ENCODE assay signal across 20 cellular contexts in genomic region chr4:174316546-174316945, GRCh38. TPM values are rescaled to one million over a fixed set of nuclear protein-coding genes. Genes with fewer than 3 reads are reported as not detected.
A peak's percentile ranks its signal among the peaks of the same experiment; 100 is the strongest.
DNase-seq lines count a peak whose midpoint lies in the region; ATAC-seq, FAIRE-seq and TF ChIP-seq lines count a peak whose summit lies in the region.
"Had no signal": no experiment of that assay in that cellular context is flagged by ENCODE, and none has a peak within 500 bp of the region (broad histone marks: within the 10 kb centered on the region; RNA-seq: fewer than 3 reads in every experiment).

No MANE protein-coding gene starts in this region.

- BruUV-seq in mammary epithelial cell (replicated peaks; lab: Mats Ljungman, UMichigan), result no TSS peak
- BruUV-seq in MCF 10A (replicated peaks; lab: Mats Ljungman, UMichigan), result no TSS peak

- in situ Hi-C loops in mammary epithelial cell (cut with MboI; ENCODE audit: low sequenced_read_pairs in 2 of 2), result loop anchor here in 1 of 2 donors (10.0 kb wide), 1 partner anchor 92 kb away; no protein-coding TSS in a partner anchor

- no peaks in the 10 kb centered on the region for H4K20me1 ChIP-seq in mammary epithelial cell (ENCODE audit: insufficient read depth, low read length)
- no peaks in the 10 kb centered on the region for H4K20me1 ChIP-seq in smooth muscle cell (ENCODE audit: low read depth)

- no peak overlapping the region for H3K4me3 Mint-ChIP-seq in MCF 10A (ENCODE audit: unreplicated experiment)
- H3K4me3 Mint-ChIP-seq: CD8-positive, alpha-beta memory T cell had no signal

- CTCF ChIA-PET in mammary epithelial cell (lab: Charles Lee; ENCODE audit: low non-redundant PET) (no interaction called here), MCF 10A (lab: Yijun Ruan, JAX) (interaction anchor here (0.8 to 1.5 kb wide), 2 partner anchors 28 to 312 kb away, joined by 3 to 4 read pairs; no protein-coding TSS in a partner anchor)

- peaks cover 9% of the 10 kb centered on the region for H3F3A ChIP-seq in smooth muscle cell (ENCODE audit: low read depth)

- ATAC-seq in body of pancreas, result no peak

- H3K27me3 Mint-ChIP-seq in MCF 10A (ENCODE audit: insufficient read depth, unreplicated experiment), result no peaks in the 10 kb centered on the region
- H3K27me3 Mint-ChIP-seq: CD8-positive, alpha-beta memory T cell had no signal

- H3K9ac ChIP-seq in mammary epithelial cell (ENCODE audit: insufficient read depth, low read length) (no peak overlapping the region), smooth muscle cell (ENCODE audit: low read depth) (no peak overlapping the region)

- no peak overlapping the region for H3K27ac Mint-ChIP-seq in MCF 10A (ENCODE audit: low read depth, unreplicated experiment)

- no peak for TF ChIP-seq CTCF in mammary epithelial cell (conservative IDR thresholded peaks at IDR 0.05 in 1 of 2, IDR thresholded peaks at IDR 0.05 in 1 of 2; ENCODE audit: extremely low read depth in 1 of 2, insufficient read depth in 1 of 2, low read depth in 1 of 2, low read length in 2 of 2)
- no peak for TF ChIP-seq CTCF in MCF 10A (IDR thresholded peaks at IDR 0.05; ENCODE audit: unreplicated experiment)
- no peak for TF ChIP-seq CTCF in epithelial cell of esophagus (IDR thresholded peaks at IDR 0.05; ENCODE audit: insufficient read depth, low read depth, low read length, missing control alignments)
- TF ChIP-seq CTCF in smooth muscle cell (IDR thresholded peaks at IDR 0.05; ENCODE audit: borderline replicate concordance, insufficient read depth, poor library complexity, severe bottlenecking), result no peak
- TF ChIP-seq CTCF in body of pancreas (IDR thresholded peaks at IDR 0.05), result no peak

- H3K79me2 ChIP-seq in mammary epithelial cell (ENCODE audit: insufficient read depth, low read length) (no peaks in the 10 kb centered on the region), smooth muscle cell (ENCODE audit: low read depth) (no peaks in the 10 kb centered on the region)

- DNase-seq in mammary epithelial cell (peak; percentile 43), MCF 10A (ENCODE audit: unreplicated experiment) (no peak), epithelial cell of esophagus (ENCODE audit: low read depth) (peak; percentile 44), smooth muscle cell (lab: John Stamatoyannopoulos, UW; ENCODE audit: unreplicated experiment) (no peak), body of pancreas (no peak)
- no peak for DNase-seq in effector CD4-positive, alpha-beta T cell
- DNase-seq in stimulated activated naive CD4-positive, alpha-beta T cell (lab: John Stamatoyannopoulos, UW), result no peak
- DNase-seq: Calu3; CD8-positive, alpha-beta memory T cell; DMS153; Kasumi-1; NCI-H1092; NCI-H1436 treated with DMSO at 0.1 percent for 48 hours; NCI-H1930; NCI-H526; SHP77 had no signal

- peak; percentile 19 for FAIRE-seq in TTC549 (lab: Jason Lieb, UNC)
- FAIRE-seq: GM18507, H54 had no signal

- intact Hi-C loops in mammary epithelial cell (cut with micrococcal nuclease), result loop anchor here (5.0 kb wide), 1 partner anchor 809 kb away; no protein-coding TSS in a partner anchor
- intact Hi-C loops in MCF 10A (cut with micrococcal nuclease), result loop anchor here (10.0 kb wide), 1 partner anchor 812 kb away; no protein-coding TSS in a partner anchor
- intact Hi-C loops in body of pancreas (cut with DNase I), result no loop called here

- peaks cover 20% of the 10 kb centered on the region for H3K36me3 Mint-ChIP-seq in MCF 10A (ENCODE audit: insufficient read depth, unreplicated experiment)

- 0% methylated on average over 1 of the region's 1 CpG for WGBS in mammary epithelial cell (ENCODE audit: low coverage, missing lambda C conversion rate)
- 16% methylated on average over 1 of the region's 1 CpG for WGBS in smooth muscle cell (ENCODE audit: low lambda C conversion rate)
- 89 to 92% methylated on average over 1 of the region's 1 CpG for whole genome bisulfite sequencing in body of pancreas, 2 donors

- no peak for TF ChIP-seq POLR2A in body of pancreas (IDR thresholded peaks at IDR 0.05)

- H3K4me1 ChIP-seq in mammary epithelial cell (ENCODE audit: insufficient read depth, low read length) (peaks cover 10% of the 10 kb centered on the region), smooth muscle cell (ENCODE audit: low read depth) (peaks cover 12% of the 10 kb centered on the region), body of pancreas (no peaks in the 10 kb centered on the region)

- H3K9me3 ChIP-seq in mammary epithelial cell (replicated peaks; ENCODE audit: insufficient read depth, low read length), result no peaks in the 10 kb centered on the region
- H3K9me3 ChIP-seq in smooth muscle cell (replicated peaks; ENCODE audit: low read depth), result no peaks in the 10 kb centered on the region
- no peaks in the 10 kb centered on the region for H3K9me3 ChIP-seq in body of pancreas

- H3K36me3 ChIP-seq in mammary epithelial cell (ENCODE audit: insufficient read depth, low read length) (peaks cover 2% of the 10 kb centered on the region), smooth muscle cell (ENCODE audit: low read depth) (no peaks in the 10 kb centered on the region), body of pancreas (replicated peaks in 1 of 2; ENCODE audit: insufficient read depth in 1 of 2, low read depth in 2 of 2) (peaks cover 0 to 2% of the 10 kb centered on the region in 2 donors)

- peaks cover 8% of the 10 kb centered on the region for H3K4me1 Mint-ChIP-seq in MCF 10A (ENCODE audit: insufficient read depth, unreplicated experiment)

- peak overlapping the region; percentile 36 for H3K4me2 ChIP-seq in mammary epithelial cell (ENCODE audit: insufficient read depth, low read depth, low read length)
- peak overlapping the region; percentile 64 for H3K4me2 ChIP-seq in smooth muscle cell

- H3K27ac ChIP-seq in mammary epithelial cell (ENCODE audit: insufficient read depth, low read depth, low read length), result no peak overlapping the region
- peak overlapping the region; percentile 50 for H3K27ac ChIP-seq in smooth muscle cell (ENCODE audit: low read depth)
- H3K27ac ChIP-seq in body of pancreas, result no peak overlapping the region
- H3K27ac ChIP-seq: C4-2B had no signal

- dilution Hi-C loops in mammary epithelial cell (cut with HindIII; ENCODE audit: low sequenced_read_pairs), result no loop called here

- POLR2A ChIA-PET in MCF 10A (lab: Yijun Ruan, JAX), result interaction anchor here (1.0 kb wide), 1 partner anchor 33 kb away, joined by 3 read pairs; the partner anchor contains the start of genes CEP44 and FBXO8

- H3K27me3 ChIP-seq in mammary epithelial cell (ENCODE audit: insufficient read depth, low read length) (no peaks in the 10 kb centered on the region), smooth muscle cell (ENCODE audit: low read depth) (no peaks in the 10 kb centered on the region), body of pancreas (no peaks in the 10 kb centered on the region)

- H3K4me3 ChIP-seq in mammary epithelial cell (replicated peaks in 1 of 3; ENCODE audit: insufficient read depth in 1 of 3, low read depth in 2 of 3, low read length in 3 of 3) (no peak overlapping the region), epithelial cell of esophagus (ENCODE audit: low read length) (no peak overlapping the region), smooth muscle cell (no peak overlapping the region), body of pancreas (no peak overlapping the region)

- no peaks in the 10 kb centered on the region for H3K9me3 Mint-ChIP-seq in MCF 10A (ENCODE audit: unreplicated experiment)
- H3K9me3 Mint-ChIP-seq: CD8-positive, alpha-beta memory T cell had no signal

- H2AFZ ChIP-seq in mammary epithelial cell (ENCODE audit: low read depth, low read length) (no peak overlapping the region), smooth muscle cell (ENCODE audit: low read depth) (no peak overlapping the region)

RNA-seq across cellular contexts. Expression of gene CEP44, which starts 32.8 kb away (rescaled TPM):
- total RNA-seq in mammary epithelial cell, result 10 to 100 TPM; 12.2 to 15.3 TPM
- 3.5 TPM for polyA plus RNA-seq in mammary epithelial cell
- 8.1 TPM for polyA minus RNA-seq in mammary epithelial cell
- total RNA-seq in MCF 10A (2022), result 15.3 and 16.9 TPM in 2 replicates
- 25.2 and 27.5 TPM in 2 replicates for total RNA-seq in smooth muscle cell
- 11.2 and 11.4 TPM in 2 replicates for polyA plus RNA-seq in smooth muscle cell
- total RNA-seq in body of pancreas, result 10 to 100 TPM; 13.2 to 27.5 TPM

RNA-seq across cellular contexts. Expression of gene FBXO8, which starts 33.1 kb away (rescaled TPM):
- total RNA-seq in mammary epithelial cell, result 10 to 100 TPM; 15.3 to 20.7 TPM
- 9.7 TPM for polyA plus RNA-seq in mammary epithelial cell
- 2.7 TPM for polyA minus RNA-seq in mammary epithelial cell
- 22.1 and 30.6 TPM in 2 replicates for total RNA-seq in MCF 10A (2022)
- 45.7 and 54.3 TPM in 2 replicates for total RNA-seq in smooth muscle cell
- 34.2 and 35.6 TPM in 2 replicates for polyA plus RNA-seq in smooth muscle cell
- total RNA-seq in body of pancreas, result 10 to 100 TPM in 1 of 2 donors, 1 to 10 TPM in 1; 3.6 to 12.5 TPM

Comparison
In these comparisons a context has a peak if more than half of its experiments do, and no peak if none do; other contexts are left out.
1. DNase-seq: peak in mammary epithelial cell (single experiment) and epithelial cell of esophagus (single experiment); none in MCF 10A (single experiment), smooth muscle cell (single experiment), effector CD4-positive, alpha-beta T cell (single experiment), body of pancreas (0 of 4) and stimulated activated naive CD4-positive, alpha-beta T cell (0 of 6).